In genomic region chr11:16632295-16633200, GRCh38 we compare ENCODE assay signal across 1 cellular context.
TF ChIP-seq lines count a peak whose summit lies in the region.

No MANE protein-coding gene starts in this region.

TF ChIP-seq in HCT116, 20 proteins besides CTCF, POLR2A, EP300 and RAD21 (continued from another document):
- TF ChIP-seq REST (IDR thresholded peaks at IDR 0.05; ENCODE audit: low read depth) (no peak), POLR2AphosphoS5 (IDR thresholded peaks at IDR 0.05; ENCODE audit: low read depth, low read length) (no peak)
